ENCODE assay signal across 1 cellular context in genomic region chr21:44846485-44847260, GRCh38.
TF ChIP-seq lines count a peak whose summit lies in the region.

No MANE protein-coding gene starts in this region.

TF ChIP-seq in H1, 55 proteins besides CTCF, POLR2A, EP300 and RAD21:
- TF ChIP-seq RNF2 (IDR thresholded peaks at IDR 0.05; ENCODE audit: borderline replicate concordance, low read depth, low read length, missing control alignments, poor library complexity, severe bottlenecking) (no peak), GTF2F1 (IDR thresholded peaks at IDR 0.05; ENCODE audit: borderline replicate concordance, low read depth, low read length) (no peak), YY1 (IDR thresholded peaks at IDR 0.05; ENCODE audit: low read depth, low read length) (no peak), TEAD4 (IDR thresholded peaks at IDR 0.05; ENCODE audit: low read depth, low read length) (no peak), SP4 (IDR thresholded peaks at IDR 0.05; ENCODE audit: low read length) (no peak), BRCA1 (IDR thresholded peaks at IDR 0.05; ENCODE audit: low read depth, low read length) (no peak), JUND (IDR thresholded peaks at IDR 0.05; ENCODE audit: low read length) (no peak), SIX5 (IDR thresholded peaks at IDR 0.05; ENCODE audit: low read depth, low read length) (no peak), JUN (IDR thresholded peaks at IDR 0.05; ENCODE audit: low read depth, low read length) (no peak), PHF8 (conservative IDR thresholded peaks at IDR 0.05; ENCODE audit: low read depth, low read length) (no peak), TAF7 (optimal IDR thresholded peaks at IDR 0.05; ENCODE audit: borderline replicate concordance, low read depth, low read length) (no peak), TBP (IDR thresholded peaks at IDR 0.05; ENCODE audit: low read depth, low read length) (no peak), BCL11A (IDR thresholded peaks at IDR 0.05; ENCODE audit: low read depth in 2 of 2, low read length in 2 of 2) (no peak), ASH2L (IDR thresholded peaks at IDR 0.05; ENCODE audit: low read length) (no peak), CTBP2 (IDR thresholded peaks at IDR 0.05; ENCODE audit: borderline replicate concordance, insufficient read depth, insufficient read length, low read length) (no peak)
- TF ChIP-seq, protein P1, sequence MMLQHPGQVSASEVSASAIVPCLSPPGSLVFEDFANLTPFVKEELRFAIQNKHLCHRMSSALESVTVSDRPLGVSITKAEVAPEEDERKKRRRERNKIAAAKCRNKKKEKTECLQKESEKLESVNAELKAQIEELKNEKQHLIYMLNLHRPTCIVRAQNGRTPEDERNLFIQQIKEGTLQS (IDR thresholded peaks at IDR 0.05; ENCODE audit: insufficient read depth, low read depth, low read length): no peak
TF ChIP-seq in H1: peak in this region for 0.
